In genomic region chr16:68396481-68396880, GRCh38 we compare ENCODE assay signal across 8 cellular contexts. TPM values are rescaled to one million over a fixed set of nuclear protein-coding genes. Genes with fewer than 3 reads are reported as not detected.
A peak's percentile ranks its signal among the peaks of the same experiment; 100 is the strongest.
DNase-seq lines count a peak whose midpoint lies in the region; ATAC-seq, FAIRE-seq and TF ChIP-seq lines count a peak whose summit lies in the region.

No MANE protein-coding gene starts in this region.

- H3K9me3 Mint-ChIP-seq in activated CD4-positive, alpha-beta T cell treated with anti-CD3 and anti-CD28 coated beads, Interleukin-2, amount 10 ng/mL, durations not matched to agents 7 days and 5 days, result no peaks in the 10 kb centered on the region
- no peaks in the 10 kb centered on the region for H3K9me3 Mint-ChIP-seq in endothelial cell (ENCODE audit: unreplicated experiment)
- no peaks in the 10 kb centered on the region for H3K9me3 Mint-ChIP-seq in progenitor cell of endocrine pancreas (ENCODE audit: low read depth)

- CTCF ChIA-PET in activated CD4-positive, alpha-beta T cell treated with anti-CD3 and anti-CD28 coated beads, Interleukin-2, amount 10 ng/mL, durations not matched to agents 7 days and 5 days (lab: Charles Lee), result interaction anchor here (0.6 to 3.0 kb wide), 17 partner anchors 10 to 155 kb away, joined by 3 to 17 read pairs (median 4); no protein-coding TSS in a partner anchor

- peaks cover 27% of the 10 kb centered on the region for H3K4me1 Mint-ChIP-seq in activated CD4-positive, alpha-beta T cell treated with anti-CD3 and anti-CD28 coated beads, Interleukin-2, amount 10 ng/mL, durations not matched to agents 7 days and 5 days
- H3K4me1 Mint-ChIP-seq in endothelial cell (ENCODE audit: unreplicated experiment), result no peaks in the 10 kb centered on the region
- H3K4me1 Mint-ChIP-seq in progenitor cell of endocrine pancreas (ENCODE audit: low read depth), result peaks cover 25% of the 10 kb centered on the region

- ATAC-seq in GM21515 (IDR thresholded peaks at IDR 0.05; ENCODE audit: unreplicated experiment) (no peak), HG03469 (IDR thresholded peaks at IDR 0.05; ENCODE audit: unreplicated experiment) (no peak)

- DNase-seq in D721Med (ENCODE audit: insufficient read length, low spot score) (no peak), HT-29 (ENCODE audit: low spot score) (peak; percentile 75), endothelial cell (ENCODE audit: low spot score) (peak; percentile 41), progenitor cell of endocrine pancreas (ENCODE audit: low spot score, unreplicated experiment) (peak; percentile 47), NCI-H2107 treated with DMSO at 0.1 percent for 48 hours (lab: John Stamatoyannopoulos, UW; ENCODE audit: unreplicated experiment) (no peak)
- DNase-seq in activated CD4-positive, alpha-beta T cell treated with anti-CD3 and anti-CD28 coated beads, Interleukin-2, amount 10 ng/mL, durations not matched to agents 7 days and 5 days, result peak; percentile 69

- POLR2A ChIA-PET in activated CD4-positive, alpha-beta T cell treated with anti-CD3 and anti-CD28 coated beads, Interleukin-2, amount 10 ng/mL, durations not matched to agents 7 days and 5 days (lab: Charles Lee), result no interaction called here

- H3K27me3 Mint-ChIP-seq in activated CD4-positive, alpha-beta T cell treated with anti-CD3 and anti-CD28 coated beads, Interleukin-2, amount 10 ng/mL, durations not matched to agents 7 days and 5 days, result peaks cover 9% of the 10 kb centered on the region
- H3K27me3 Mint-ChIP-seq in endothelial cell (ENCODE audit: unreplicated experiment) (peaks cover 5% of the 10 kb centered on the region), progenitor cell of endocrine pancreas (no peaks in the 10 kb centered on the region)

- no peak overlapping the region for H3K4me3 Mint-ChIP-seq in activated CD4-positive, alpha-beta T cell treated with anti-CD3 and anti-CD28 coated beads, Interleukin-2, amount 10 ng/mL, durations not matched to agents 7 days and 5 days
- no peak overlapping the region for H3K4me3 Mint-ChIP-seq in endothelial cell (ENCODE audit: unreplicated experiment)
- H3K4me3 Mint-ChIP-seq in progenitor cell of endocrine pancreas (ENCODE audit: low read depth), result no peak overlapping the region

- no peak for FAIRE-seq in D721Med (lab: Jason Lieb, UNC)

- H3K36me3 Mint-ChIP-seq in activated CD4-positive, alpha-beta T cell treated with anti-CD3 and anti-CD28 coated beads, Interleukin-2, amount 10 ng/mL, durations not matched to agents 7 days and 5 days (ENCODE audit: low read depth), result no peaks in the 10 kb centered on the region
- no peaks in the 10 kb centered on the region for H3K36me3 Mint-ChIP-seq in endothelial cell (ENCODE audit: low read depth, unreplicated experiment)
- H3K36me3 Mint-ChIP-seq in progenitor cell of endocrine pancreas (ENCODE audit: insufficient read depth), result no peaks in the 10 kb centered on the region

- H3K27ac Mint-ChIP-seq in activated CD4-positive, alpha-beta T cell treated with anti-CD3 and anti-CD28 coated beads, Interleukin-2, amount 10 ng/mL, durations not matched to agents 7 days and 5 days, result peak overlapping the region; percentile 31
- H3K27ac Mint-ChIP-seq in endothelial cell (ENCODE audit: unreplicated experiment) (no peak overlapping the region), progenitor cell of endocrine pancreas (peak overlapping the region; percentile 94)

- peak; percentile 72 for TF ChIP-seq CTCF in D721Med (IDR thresholded peaks at IDR 0.05; ENCODE audit: insufficient read depth, missing control alignments)
- peak; percentile 46 for TF ChIP-seq CTCF in endothelial cell (IDR thresholded peaks at IDR 0.05; ENCODE audit: unreplicated experiment)
- peak; percentile 74 for TF ChIP-seq CTCF in progenitor cell of endocrine pancreas (IDR thresholded peaks at IDR 0.05; ENCODE audit: unreplicated experiment)

RNA-seq across cellular contexts. Expression of gene SMPD3, which starts 51.8 kb away (rescaled TPM):
- total RNA-seq in HT-29 (2014; rRNA removed; shearing (Covaris generic)), result 45.7 and 50.7 TPM in 2 replicates
- total RNA-seq in activated CD4-positive, alpha-beta T cell treated with anti-CD3 and anti-CD28 coated beads, Interleukin-2, amount 10 ng/mL, durations not matched to agents 7 days and 5 days, result 1 to 10 TPM; 4.1 to 4.6 TPM
- total RNA-seq in endothelial cell (ENCODE audit: unreplicated experiment) (not detected), progenitor cell of endocrine pancreas (1.7 and 2.8 TPM in 2 replicates)

Comparison
In these comparisons a context has a peak if more than half of its experiments do, and no peak if none do; other contexts are left out.
1. DNase-seq: peak in HT-29 (single experiment), activated CD4-positive, alpha-beta T cell treated with anti-CD3 and anti-CD28 coated beads, Interleukin-2, amount 10 ng/mL, durations not matched to agents 7 days and 5 days (single experiment), endothelial cell (single experiment) and progenitor cell of endocrine pancreas (single experiment); none in D721Med (single experiment) and NCI-H2107 treated with DMSO at 0.1 percent for 48 hours (single experiment).
2. Peak in every context shown above with its lines, with median percentiles within 50 percentile points of each other: CTCF ChIP-seq.